6 cellular contexts compared by ENCODE assay signal in the genomic region with DNA sequence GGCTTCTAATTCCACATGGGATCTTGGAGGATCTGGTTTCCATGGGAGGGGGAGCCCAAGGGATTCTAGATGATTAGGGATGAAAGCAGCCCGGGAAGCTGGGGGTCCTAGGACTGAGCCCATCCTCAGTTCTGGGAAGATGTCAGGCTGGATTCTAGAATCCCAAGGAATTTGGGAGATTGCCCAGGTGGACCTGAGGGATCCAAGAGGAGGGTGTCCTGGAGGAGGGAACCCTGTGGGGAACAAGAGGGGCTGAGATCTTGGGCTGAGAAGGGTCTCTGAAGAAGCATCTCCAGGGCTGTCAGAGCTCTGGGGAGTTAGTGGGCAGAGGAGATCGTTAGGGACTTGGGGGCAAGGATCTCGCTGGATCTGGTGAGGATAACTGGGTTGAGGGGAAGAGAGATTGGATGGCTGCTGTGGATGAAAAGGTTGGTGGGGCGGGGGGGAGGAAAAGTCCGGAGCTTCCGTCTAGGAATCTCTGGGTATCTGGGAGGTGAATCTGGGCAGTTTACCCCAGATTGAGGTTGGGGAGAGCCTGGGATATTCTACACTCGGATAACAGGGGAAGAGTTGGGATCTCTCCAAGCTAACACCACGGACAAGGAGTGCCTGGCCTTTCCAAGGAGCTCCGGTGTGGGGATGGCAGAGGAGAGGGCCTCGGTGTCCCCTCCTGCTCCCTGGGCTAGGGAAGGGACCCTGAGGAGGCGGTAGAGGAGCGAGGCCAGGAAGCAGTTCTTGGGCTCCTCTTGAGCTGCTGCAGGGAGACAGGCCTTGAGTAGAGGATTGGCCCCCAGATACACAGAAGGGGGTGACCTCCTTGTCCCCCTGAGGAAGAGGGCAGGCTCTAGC. TPM values are rescaled to one million over a fixed set of nuclear protein-coding genes. Genes with fewer than 3 reads are reported as not detected.
DNase-seq lines count a peak whose midpoint lies in the region; ATAC-seq and TF ChIP-seq lines count a peak whose summit lies in the region.

No MANE protein-coding gene starts in this region.

- H3K27ac Mint-ChIP-seq in Calu3 (ENCODE audit: unreplicated experiment) = peak overlapping the region; percentile 69
- peak overlapping the region; percentile 56 for H3K27ac Mint-ChIP-seq in activated B cell treated with CpG ODN at 0.5 μM for 24 hours
- H3K27ac Mint-ChIP-seq in mesothelial cell of epicardium = peak overlapping the region; percentile 82

- H3K9me3 Mint-ChIP-seq in Calu3 (ENCODE audit: low read depth, unreplicated experiment) = no peaks in the 10 kb centered on the region
- no peaks in the 10 kb centered on the region for H3K9me3 Mint-ChIP-seq in activated B cell treated with CpG ODN at 0.5 μM for 24 hours
- no peaks in the 10 kb centered on the region for H3K9me3 Mint-ChIP-seq in mesothelial cell of epicardium

- CTCF ChIA-PET in Calu3 (lab: Charles Lee) = interaction anchor here (2.5 kb wide), 1 partner anchor 17 kb away, joined by 12 read pairs; no protein-coding TSS in a partner anchor
- CTCF ChIA-PET in activated B cell treated with CpG ODN at 0.5 μM for 24 hours (lab: Charles Lee) = interaction anchor here (1.4 kb wide), 1 partner anchor 17 kb away, joined by 4 read pairs; no protein-coding TSS in a partner anchor

- intact Hi-C loops in Calu3 (cut with micrococcal nuclease; ENCODE audit: unreplicated experiment) (loop anchor here (5.0 kb wide), 1 partner anchor 163 kb away; a partner anchor contains a TSS), activated B cell treated with CpG ODN at 0.5 μM for 24 hours (cut with micrococcal nuclease) (loop anchor here (5.0 to 10.0 kb wide), 2 partner anchors 370 to 398 kb away; a partner anchor contains a TSS)

- H3K4me1 Mint-ChIP-seq in Calu3 (ENCODE audit: low read depth, unreplicated experiment) (peaks cover 26% of the 10 kb centered on the region), activated B cell treated with CpG ODN at 0.5 μM for 24 hours (peaks cover 20% of the 10 kb centered on the region), mesothelial cell of epicardium (peaks cover 14% of the 10 kb centered on the region)

- ATAC-seq in activated B cell treated with CpG ODN at 0.5 μM for 24 hours (ENCODE audit: low read depth) = no peak
- no peak for ATAC-seq in GM18870 (IDR thresholded peaks at IDR 0.05; ENCODE audit: unreplicated experiment)

- H3K36me3 Mint-ChIP-seq in Calu3 (ENCODE audit: insufficient read depth, unreplicated experiment) (peaks cover 47% of the 10 kb centered on the region), activated B cell treated with CpG ODN at 0.5 μM for 24 hours (ENCODE audit: low read depth) (peaks cover 18% of the 10 kb centered on the region), mesothelial cell of epicardium (peaks cover 2% of the 10 kb centered on the region)

- TF ChIP-seq CTCF in Calu3 (IDR thresholded peaks at IDR 0.05; ENCODE audit: unreplicated experiment) = no peak
- TF ChIP-seq CTCF in activated B cell treated with CpG ODN at 0.5 μM for 24 hours (IDR thresholded peaks at IDR 0.05) = no peak
- TF ChIP-seq CTCF in mesothelial cell of epicardium (IDR thresholded peaks at IDR 0.05; ENCODE audit: unreplicated experiment) = no peak

- H3K27me3 Mint-ChIP-seq in Calu3 (ENCODE audit: unreplicated experiment) (no peaks in the 10 kb centered on the region), activated B cell treated with CpG ODN at 0.5 μM for 24 hours (no peaks in the 10 kb centered on the region), mesothelial cell of epicardium (ENCODE audit: low read depth) (no peaks in the 10 kb centered on the region)

- no peak for DNase-seq in Calu3
- no peak for DNase-seq in activated B cell treated with CpG ODN at 0.5 μM for 24 hours
- DNase-seq in mesothelial cell of epicardium (ENCODE audit: low spot score in 2 of 2, unreplicated experiment in 2 of 2) = no peak
- no peak for DNase-seq in UCSD-AML1 (lab: John Stamatoyannopoulos, UW; ENCODE audit: unreplicated experiment)
- DNase-seq in GDM1 (lab: John Stamatoyannopoulos, UW) = no peak

- BruUV-seq in Calu3 (replicated peaks; lab: Mats Ljungman, UMichigan) = no TSS peak

- POLR2A ChIA-PET in activated B cell treated with CpG ODN at 0.5 μM for 24 hours (lab: Charles Lee) = interaction anchor here (0.6 kb wide), 3 partner anchors 109 to 417 kb away, joined by 5 to 15 read pairs (median 8); no protein-coding TSS in a partner anchor

- H3K4me3 Mint-ChIP-seq in Calu3 (ENCODE audit: low read depth, unreplicated experiment) (peak overlapping the region; percentile 94), activated B cell treated with CpG ODN at 0.5 μM for 24 hours (peak overlapping the region; percentile 76), mesothelial cell of epicardium (peak overlapping the region; percentile 77)

RNA-seq across cellular contexts. Expression of a gene that starts 1.6 kb away (rescaled TPM):
- total RNA-seq in Calu3 (2022) = 43.2 and 45.7 TPM in 2 replicates
- 20.3 and 24.2 TPM in 2 replicates for total RNA-seq in activated B cell treated with CpG ODN at 0.5 μM for 24 hours
- 53.5 to 56.4 TPM (median 54.9 TPM) in 3 replicates for total RNA-seq in mesothelial cell of epicardium

RNA-seq across cellular contexts. Expression of a gene that starts 23.8 kb away (rescaled TPM):
- total RNA-seq in Calu3 (2022) = 14.7 and 15.4 TPM in 2 replicates
- 25.1 and 30.6 TPM in 2 replicates for total RNA-seq in activated B cell treated with CpG ODN at 0.5 μM for 24 hours
- 25.8 to 28.2 TPM (median 26.2 TPM) in 3 replicates for total RNA-seq in mesothelial cell of epicardium

RNA-seq across cellular contexts. Expression of a gene that starts 28.6 kb away (rescaled TPM):
- total RNA-seq in Calu3 (2022) (1.9 and 2.3 TPM in 2 replicates), activated B cell treated with CpG ODN at 0.5 μM for 24 hours (0.56 and 0.62 TPM in 2 replicates), mesothelial cell of epicardium (9.1 to 11.5 TPM (median 10.3 TPM) in 3 replicates)

RNA-seq across cellular contexts. Expression of a gene that starts 31.1 kb away (rescaled TPM):
- total RNA-seq in Calu3 (2022) (22.5 and 26.6 TPM in 2 replicates), activated B cell treated with CpG ODN at 0.5 μM for 24 hours (32.2 and 35.7 TPM in 2 replicates), mesothelial cell of epicardium (43.6 to 44.8 TPM (median 43.9 TPM) in 3 replicates)

RNA-seq across cellular contexts. Expression of a gene that starts 32.5 kb away (rescaled TPM):
- total RNA-seq in Calu3 (2022) = 28.8 and 30.5 TPM in 2 replicates
- total RNA-seq in activated B cell treated with CpG ODN at 0.5 μM for 24 hours = 29.6 and 32.8 TPM in 2 replicates
- 30.8 to 39.1 TPM (median 36.4 TPM) in 3 replicates for total RNA-seq in mesothelial cell of epicardium
